Comparison of ENCODE assay signal across 23 cellular contexts in genomic region chr13:95341441-95341840, GRCh38. TPM values are rescaled to one million over a fixed set of nuclear protein-coding genes. Genes with fewer than 3 reads are reported as not detected.
DNase-seq lines count a peak whose midpoint lies in the region; ATAC-seq and TF ChIP-seq lines count a peak whose summit lies in the region.
"Had no signal": no experiment of that assay in that cellular context is flagged by ENCODE, and none has a peak within 500 bp of the region (broad histone marks: within the 10 kb centered on the region; RNA-seq: fewer than 3 reads in every experiment).

No MANE protein-coding gene starts in this region.

- 81 to 85% methylated on average over 5 of the region's 5 CpGs for WGBS in testis, 2 donors

- H3K4me1 ChIP-seq in testis = peaks cover 4% of the 10 kb centered on the region
- H3K4me1 ChIP-seq: A549, HAP-1 had no signal

- no peak for TF ChIP-seq POLR2A in testis (IDR thresholded peaks at IDR 0.05)

- peak overlapping the region in 2 of 3 experiments; percentile 15 to 61 for H3K27ac Mint-ChIP-seq in nephron
- H3K27ac Mint-ChIP-seq in progenitor cell of endocrine pancreas = no peak overlapping the region

- no peak for ATAC-seq in HG02610 (IDR thresholded peaks at IDR 0.05; ENCODE audit: unreplicated experiment)
- ATAC-seq: A549, GM12878, K562, PC-3 had no signal

- H3K27me3 Mint-ChIP-seq in nephron (ENCODE audit: low read depth) (no peaks in the 10 kb centered on the region), progenitor cell of endocrine pancreas (no peaks in the 10 kb centered on the region)

- H3K4me1 Mint-ChIP-seq in nephron = peaks cover 35% of the 10 kb centered on the region
- peaks cover 2% of the 10 kb centered on the region for H3K4me1 Mint-ChIP-seq in progenitor cell of endocrine pancreas (ENCODE audit: low read depth)

- no peak overlapping the region for H3K27ac ChIP-seq in testis
- H3K27ac ChIP-seq: A549, C4-2B had no signal

- H3K4me3 ChIP-seq in cardiac fibroblast (replicated peaks in 1 of 2; ENCODE audit: low read depth in 2 of 2, low read length in 2 of 2) (no peak overlapping the region), testis (no peak overlapping the region)
- H3K4me3 ChIP-seq: A549, GM12878, HAP-1, K562 had no signal

- peak; percentile 3 for DNase-seq in Daoy (ENCODE audit: low read depth)
- DNase-seq in LHCN-M2 (ENCODE audit: low read depth) = peak; percentile 5
- peak; percentile 15 to 21 for DNase-seq in cardiac fibroblast (ENCODE audit: low read depth in 2 of 2)
- DNase-seq in UCSD-AML1 (lab: John Stamatoyannopoulos, UW; ENCODE audit: unreplicated experiment) = no peak
- DNase-seq in testis = no peak
- no peak for DNase-seq in progenitor cell of endocrine pancreas (ENCODE audit: low spot score, unreplicated experiment)
- DNase-seq: DMS79, MV-4-11, NCI-H1417, NCI-H187, NCI-H2107, NCI-H510A treated with DMSO at 0.1 percent for 48 hours, PC-3, RPMI8226, SHP77 treated with DMSO at 0.1 percent for 48 hours, SK-N-SH had no signal

- H3K27me3 ChIP-seq in testis = no peaks in the 10 kb centered on the region

- intact Hi-C loops in testis (cut with DNase I; ENCODE audit: low total_unique reads) = no loop called here

- H3K4me3 Mint-ChIP-seq in nephron (no peak overlapping the region), progenitor cell of endocrine pancreas (ENCODE audit: low read depth) (no peak overlapping the region)

- no peaks in the 10 kb centered on the region for H3K36me3 Mint-ChIP-seq in nephron (ENCODE audit: low read depth)
- H3K36me3 Mint-ChIP-seq in progenitor cell of endocrine pancreas (ENCODE audit: insufficient read depth) = no peaks in the 10 kb centered on the region

- no peak for TF ChIP-seq CTCF in cardiac fibroblast (IDR thresholded peaks at IDR 0.05; ENCODE audit: low read depth, low read length)
- TF ChIP-seq CTCF in nephron (IDR thresholded peaks at IDR 0.05; ENCODE audit: unreplicated experiment in 3 of 3) = no peak
- TF ChIP-seq CTCF in testis (IDR thresholded peaks at IDR 0.05) = no peak
- no peak for TF ChIP-seq CTCF in progenitor cell of endocrine pancreas (IDR thresholded peaks at IDR 0.05; ENCODE audit: unreplicated experiment)

- H3K9me3 Mint-ChIP-seq in nephron (peaks cover 3% of the 10 kb centered on the region), progenitor cell of endocrine pancreas (ENCODE audit: low read depth) (no peaks in the 10 kb centered on the region)

- no peaks in the 10 kb centered on the region for H3K9me3 ChIP-seq in testis
- H3K9me3 ChIP-seq: A549, HAP-1, SK-N-SH had no signal

- no peaks in the 10 kb centered on the region for H3K36me3 ChIP-seq in testis (ENCODE audit: low read depth, missing control alignments)
- H3K36me3 ChIP-seq: HAP-1 had no signal

RNA-seq across cellular contexts. Expression of gene ABCC4, which starts 40.2 kb away (rescaled TPM):
- 10.8 and 13.1 TPM in 2 replicates for total RNA-seq in Daoy (2014; rRNA removed; shearing (Covaris generic))
- 23.1 and 23.9 TPM in 2 replicates for total RNA-seq in LHCN-M2 (2014; rRNA removed)
- polyA plus RNA-seq in LHCN-M2 (2012) = 5.7 TPM
- total RNA-seq in testis = 10 to 100 TPM; 14.9 to 23.5 TPM
- polyA plus RNA-seq in testis (ENCODE audit: insufficient read depth, low read depth, low replicate concordance) = 11.0 TPM
- 7.5 and 10.7 TPM in 2 replicates for total RNA-seq in progenitor cell of endocrine pancreas

Comparison
In these comparisons a context has a peak if more than half of its experiments do, and no peak if none do; other contexts are left out.
1. DNase-seq: peak in Daoy (single experiment), LHCN-M2 (single experiment) and cardiac fibroblast (2 of 2); none in UCSD-AML1 (single experiment), testis (single experiment) and progenitor cell of endocrine pancreas (single experiment).